In the genomic region with DNA sequence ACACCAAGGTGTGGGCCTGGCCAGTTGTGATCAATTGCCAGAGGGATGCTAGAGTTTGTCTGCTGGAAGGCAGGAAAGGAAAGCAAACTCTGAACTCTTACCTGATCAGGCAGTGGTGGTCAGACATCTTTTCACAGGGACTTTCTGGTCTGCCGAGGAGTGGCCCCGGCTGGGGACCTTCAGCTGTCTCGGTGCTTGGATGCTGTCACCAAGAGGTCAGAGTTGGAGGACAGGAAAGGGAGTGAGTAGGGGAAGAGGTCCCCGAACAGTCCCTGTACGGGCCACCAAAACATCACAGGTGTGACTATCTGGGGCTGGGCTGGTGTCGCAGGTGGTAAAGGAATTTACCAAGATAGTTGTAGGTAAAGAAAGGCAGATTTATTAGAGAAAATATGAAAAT, we compare ENCODE assay signal across 29 cellular contexts.
"Had no signal": no experiment of that assay in that cellular context is flagged by ENCODE, and none has a peak within 500 bp of the region (broad histone marks: within the 10 kb centered on the region; RNA-seq: fewer than 3 reads in every experiment).

No MANE protein-coding gene starts in this region.

- H3K27me3 ChIP-seq: neural progenitor cell, ovary, suprapubic skin, testis, tibial artery, transverse colon, upper lobe of right lung, uterus had no signal

- H3K4me3 Mint-ChIP-seq: naive thymus-derived CD8-positive, alpha-beta T cell; natural killer cell treated with Interleukin-12 subunit alpha and Interleukin-12 subunit beta and Interleukin-15 and Interleukin-18, amount 100 ng/mL, for 72 hours; neural progenitor cell; stimulated activated memory B cell treated with anti-CD40 and anti-IgM and Interleukin-4, amounts not matched to agents 10 μg/mL and 1 μg/mL and 100 μg/mL, for 72 hours; stimulated activated naive CD8-positive, alpha-beta T cell treated with anti-CD3 and anti-CD28 coated beads, Interleukin-15, amount 100 ng/mL, for 72 hours; type B pancreatic cell had no signal

- H3K4me2 ChIP-seq: neural progenitor cell, smooth muscle cell had no signal

- H3K36me3 Mint-ChIP-seq: naive thymus-derived CD8-positive, alpha-beta T cell; natural killer cell treated with Interleukin-12 subunit alpha and Interleukin-12 subunit beta and Interleukin-15 and Interleukin-18, amount 100 ng/mL, for 72 hours; neural progenitor cell; stimulated activated memory B cell treated with anti-CD40 and anti-IgM and Interleukin-4, amounts not matched to agents 10 μg/mL and 1 μg/mL and 100 μg/mL, for 72 hours; type B pancreatic cell had no signal

- H3K9me3 Mint-ChIP-seq: naive thymus-derived CD8-positive, alpha-beta T cell; natural killer cell treated with Interleukin-12 subunit alpha and Interleukin-12 subunit beta and Interleukin-15 and Interleukin-18, amount 100 ng/mL, for 72 hours; neural progenitor cell; stimulated activated memory B cell treated with anti-CD40 and anti-IgM and Interleukin-4, amounts not matched to agents 10 μg/mL and 1 μg/mL and 100 μg/mL, for 72 hours; stimulated activated naive CD8-positive, alpha-beta T cell treated with anti-CD3 and anti-CD28 coated beads, Interleukin-15, amount 100 ng/mL, for 72 hours; type B pancreatic cell had no signal

- H3K79me2 ChIP-seq: parathyroid adenoma had no signal

- H3K9me3 ChIP-seq: ovary, psoas muscle, spleen, suprapubic skin, testis, tibial artery, transverse colon, upper lobe of right lung, uterus had no signal

- H3K4me1 ChIP-seq: neural progenitor cell, parathyroid adenoma, psoas muscle, suprapubic skin, tibial artery, transverse colon, uterus had no signal

- H3K4me3 ChIP-seq: neural progenitor cell, ovary, psoas muscle, skin epidermis, smooth muscle cell, spleen, suprapubic skin, testis, tibial artery, transverse colon, upper lobe of right lung, uterus had no signal

- H3K9ac ChIP-seq: neural progenitor cell, parathyroid adenoma had no signal

- H3K27ac ChIP-seq: neural progenitor cell, ovary, parathyroid adenoma, psoas muscle, skin epidermis, spleen, suprapubic skin, testis, tibial artery, transverse colon, upper lobe of right lung, uterus had no signal

- ATAC-seq: naive thymus-derived CD8-positive, alpha-beta T cell; psoas muscle; right cardiac atrium; sciatic nerve; stimulated activated memory B cell treated with anti-CD40 and anti-IgM and Interleukin-4, amounts not matched to agents 10 μg/mL and 1 μg/mL and 100 μg/mL, for 72 hours; stimulated activated naive CD8-positive, alpha-beta T cell treated with anti-CD3 and anti-CD28 coated beads, Interleukin-15, amount 100 ng/mL, for 72 hours; stimulated activated naive CD8-positive, alpha-beta T cell treated with anti-CD3 and anti-CD28 coated beads, Interleukin-15, Interleukin-2, amounts not matched to agents 100 U/mL and 50 U/mL, for 24 hours; upper lobe of right lung had no signal

- H2AFZ ChIP-seq: neural progenitor cell, parathyroid adenoma had no signal

- H3K27ac Mint-ChIP-seq: naive thymus-derived CD8-positive, alpha-beta T cell; neural progenitor cell; stimulated activated memory B cell treated with anti-CD40 and anti-IgM and Interleukin-4, amounts not matched to agents 10 μg/mL and 1 μg/mL and 100 μg/mL, for 72 hours; type B pancreatic cell had no signal

- H3K36me3 ChIP-seq: neural progenitor cell, ovary, spleen, suprapubic skin, tibial artery, transverse colon, upper lobe of right lung, uterus had no signal

- DNase-seq: naive thymus-derived CD8-positive, alpha-beta T cell; occipital lobe; ovary; psoas muscle; right cardiac atrium; spleen; stimulated activated CD4-positive, alpha-beta T cell treated with anti-CD3 and anti-CD28 coated beads, Interleukin-12 subunit alpha, Interleukin-12 subunit beta, amount 100 ng/mL, for 4 hours; stimulated activated CD4-positive, alpha-beta T cell treated with anti-CD3 and anti-CD28 coated beads, Interleukin-1b, Interleukin-23, amount 100 ng/mL, for 48 hours; stimulated activated CD4-positive, alpha-beta T cell treated with anti-CD3 and anti-CD28 coated beads, Interleukin-4, amount 100 ng/mL, for 1 hour; stimulated activated CD4-positive, alpha-beta T cell treated with anti-CD3 and anti-CD28 coated beads, Interleukin-4, amount 100 ng/mL, for 4 hours; stimulated activated CD8-positive, alpha-beta memory T cell treated with anti-CD3 and anti-CD28 coated beads, Interleukin-4, amount 100 ng/mL, for 48 hours; stimulated activated naive CD4-positive, alpha-beta T cell; stimulated activated naive CD8-positive, alpha-beta T cell treated with anti-CD3 and anti-CD28 coated beads, Interleukin-15, amount 100 ng/mL, for 72 hours; stimulated activated naive CD8-positive, alpha-beta T cell treated with anti-CD3 and anti-CD28 coated beads, Interleukin-15, Interleukin-2, amounts not matched to agents 100 U/mL and 50 U/mL, for 24 hours; substantia nigra; testis; tibial artery; transverse colon; upper lobe of right lung; uterus had no signal

- H3K4me1 Mint-ChIP-seq: neural progenitor cell; stimulated activated memory B cell treated with anti-CD40 and anti-IgM and Interleukin-4, amounts not matched to agents 10 μg/mL and 1 μg/mL and 100 μg/mL, for 72 hours; stimulated activated naive CD8-positive, alpha-beta T cell treated with anti-CD3 and anti-CD28 coated beads, Interleukin-15, amount 100 ng/mL, for 72 hours had no signal
